29 cellular contexts compared by ENCODE assay signal in the genomic region with DNA sequence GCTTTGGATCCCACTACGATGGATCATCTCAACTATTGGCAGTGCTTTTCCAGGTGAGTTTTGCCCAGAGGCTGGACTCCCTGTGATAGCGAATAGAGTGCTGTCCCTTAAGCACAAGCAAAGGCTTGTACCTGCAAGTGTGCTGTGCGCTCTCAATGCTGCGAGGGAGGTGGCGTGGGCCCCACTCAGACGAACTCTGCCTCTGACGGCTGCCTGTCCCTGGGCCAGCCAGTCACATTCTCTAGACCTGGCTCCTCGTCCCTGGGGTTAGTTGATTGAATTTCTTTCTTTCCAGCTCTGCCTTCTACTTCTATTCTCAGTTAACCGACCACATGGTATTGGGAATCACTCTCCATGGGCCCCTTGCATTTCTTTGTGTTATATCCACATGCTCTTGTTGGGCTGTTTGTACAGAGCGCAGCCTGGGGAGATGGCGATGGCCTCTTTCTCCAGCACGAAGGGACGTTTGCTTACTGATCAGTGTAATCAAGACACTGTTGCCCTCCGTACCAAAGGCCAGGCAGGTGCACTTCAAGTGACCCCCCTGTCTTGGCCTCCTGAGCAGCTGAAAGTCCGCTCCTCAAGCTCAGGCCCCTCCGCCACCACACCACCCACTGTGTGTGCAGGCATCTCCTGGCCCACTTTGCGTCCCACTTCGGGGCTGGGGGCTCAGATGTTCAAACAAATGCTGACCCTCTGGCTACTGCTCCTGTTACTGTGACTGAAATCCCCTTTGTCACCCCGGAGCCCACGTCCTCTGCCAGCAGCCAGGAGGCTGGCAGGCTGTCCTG.
DNase-seq lines count a peak whose midpoint lies in the region; ATAC-seq and TF ChIP-seq lines count a peak whose summit lies in the region.
"Had no signal": no experiment of that assay in that cellular context is flagged by ENCODE, and none has a peak within 500 bp of the region (broad histone marks: within the 10 kb centered on the region; RNA-seq: fewer than 3 reads in every experiment).

No MANE protein-coding gene starts in this region.

- no peaks in the 10 kb centered on the region for H3K4me1 ChIP-seq in prostate gland (replicated peaks)
- H3K4me1 ChIP-seq: SJSA1 had no signal

- H3K9me3 ChIP-seq in prostate gland = no peaks in the 10 kb centered on the region
- H3K9me3 ChIP-seq: gastroesophageal sphincter, psoas muscle, sigmoid colon, SJSA1 had no signal

- no peak overlapping the region for H3K27ac Mint-ChIP-seq in natural killer cell treated with Interleukin-12 subunit alpha and Interleukin-12 subunit beta and Interleukin-15 and Interleukin-18, amount 100 ng/mL, for 72 hours
- H3K27ac Mint-ChIP-seq in natural killer cell = no peak overlapping the region
- peak overlapping the region; percentile 62 for H3K27ac Mint-ChIP-seq in memory B cell
- H3K27ac Mint-ChIP-seq: activated T-cell treated with anti-CD3 and anti-CD28 coated beads, Interleukin-2, amount 50 U/mL, for 72 hours; CD4-positive, alpha-beta T cell; HFFc6; immature natural killer cell; mesothelial cell of epicardium had no signal

- intact Hi-C loops in natural killer cell (cut with micrococcal nuclease) (no loop called here), dorsolateral prefrontal cortex (cut with DNase I) (no loop called here), prostate gland (cut with DNase I) (no loop called here)

- H3K4me3 Mint-ChIP-seq in natural killer cell treated with Interleukin-12 subunit alpha and Interleukin-12 subunit beta and Interleukin-15 and Interleukin-18, amount 100 ng/mL, for 72 hours = no peak overlapping the region
- no peak overlapping the region for H3K4me3 Mint-ChIP-seq in natural killer cell
- H3K4me3 Mint-ChIP-seq in memory B cell = no peak overlapping the region
- H3K4me3 Mint-ChIP-seq: activated T-cell treated with anti-CD3 and anti-CD28 coated beads, Interleukin-2, amount 50 U/mL, for 72 hours; CD4-positive, alpha-beta T cell; HFFc6; immature natural killer cell; mesothelial cell of epicardium; naive B cell had no signal

- H3K27me3 Mint-ChIP-seq in natural killer cell treated with Interleukin-12 subunit alpha and Interleukin-12 subunit beta and Interleukin-15 and Interleukin-18, amount 100 ng/mL, for 72 hours = no peaks in the 10 kb centered on the region
- H3K27me3 Mint-ChIP-seq in natural killer cell (ENCODE audit: low read depth in 2 of 2) (no peaks in the 10 kb centered on the region), memory B cell (no peaks in the 10 kb centered on the region)
- H3K27me3 Mint-ChIP-seq: CD4-positive, alpha-beta T cell; naive B cell had no signal

- H3K36me3 ChIP-seq in prostate gland = no peaks in the 10 kb centered on the region
- H3K36me3 ChIP-seq: SJSA1 had no signal

- WGBS in prostate gland = 73% methylated on average over 20 of the region's 20 CpGs

- H3K27ac ChIP-seq in dorsolateral prefrontal cortex (peak overlapping the region in 43 of 59 donors; percentile 4 to 93 (median 59)), prostate gland (no peak overlapping the region)
- H3K27ac ChIP-seq: gastroesophageal sphincter, GM23248, psoas muscle, sigmoid colon, SJSA1, WERI-Rb-1 had no signal

- H3K4me3 ChIP-seq in dorsolateral prefrontal cortex (no peak overlapping the region), prostate gland (no peak overlapping the region)
- H3K4me3 ChIP-seq: gastroesophageal sphincter, GM23248, psoas muscle, sigmoid colon, SJSA1 had no signal

- peaks cover 0 to 3% of the 10 kb centered on the region in 2 donors for H3K4me1 Mint-ChIP-seq in natural killer cell treated with Interleukin-12 subunit alpha and Interleukin-12 subunit beta and Interleukin-15 and Interleukin-18, amount 100 ng/mL, for 72 hours (ENCODE audit: low read depth in 2 of 2)
- no peaks in the 10 kb centered on the region for H3K4me1 Mint-ChIP-seq in natural killer cell
- peaks cover 31% of the 10 kb centered on the region for H3K4me1 Mint-ChIP-seq in memory B cell
- H3K4me1 Mint-ChIP-seq: immature natural killer cell had no signal

- ATAC-seq in natural killer cell treated with Interleukin-12 subunit alpha and Interleukin-12 subunit beta and Interleukin-15 and Interleukin-18, amount 100 ng/mL, for 72 hours = no peak
- ATAC-seq in natural killer cell (no peak), memory B cell (ENCODE audit: low read depth) (no peak), HG03469 (IDR thresholded peaks at IDR 0.05; ENCODE audit: unreplicated experiment) (no peak)
- ATAC-seq: activated T-cell treated with anti-CD3 and anti-CD28 coated beads, Interleukin-2, amount 50 U/mL, for 72 hours; gastroesophageal sphincter; left ventricle myocardium superior; psoas muscle had no signal

- H3K36me3 Mint-ChIP-seq in natural killer cell treated with Interleukin-12 subunit alpha and Interleukin-12 subunit beta and Interleukin-15 and Interleukin-18, amount 100 ng/mL, for 72 hours = peaks cover 2% of the 10 kb centered on the region
- H3K36me3 Mint-ChIP-seq in natural killer cell = peaks cover 8% of the 10 kb centered on the region
- peaks cover 4% of the 10 kb centered on the region for H3K36me3 Mint-ChIP-seq in memory B cell

- TF ChIP-seq POLR2A in prostate gland (IDR thresholded peaks at IDR 0.05) = no peak

- peak; percentile 42 for DNase-seq in natural killer cell treated with Interleukin-12 subunit alpha and Interleukin-12 subunit beta and Interleukin-15 and Interleukin-18, amount 100 ng/mL, for 72 hours (ENCODE audit: low spot score)
- no peak for DNase-seq in natural killer cell
- no peak for DNase-seq in dorsolateral prefrontal cortex
- DNase-seq in memory B cell (ENCODE audit: low spot score in 2 of 2) = no peak
- no peak for DNase-seq in SW480 (ENCODE audit: low spot score)
- no peak for DNase-seq in glomerular visceral epithelial cell (ENCODE audit: extremely low spot score)
- DNase-seq in prostate gland (ENCODE audit: low spot score) = no peak
- DNase-seq: activated CD4-positive, alpha-beta T cell treated with anti-CD3 and anti-CD28 coated beads for 48 hours; activated T-cell treated with anti-CD3 and anti-CD28 coated beads, Interleukin-2, amount 50 U/mL, for 72 hours; CD4-positive, alpha-beta T cell; cerebellar nuclear complex; GM23248; HFFc6; immature natural killer cell; left ventricle myocardium superior; naive B cell; NCI-H1694; NCI-H510A treated with DMSO at 0.1 percent for 48 hours; occipital lobe; psoas muscle; RPMI8226; sigmoid colon; stimulated activated CD4-positive, alpha-beta T cell treated with anti-CD3 and anti-CD28 coated beads, Interleukin-4, amount 100 ng/mL, for 1 hour; T1000; WERI-Rb-1 had no signal

- H3K9me3 Mint-ChIP-seq in natural killer cell treated with Interleukin-12 subunit alpha and Interleukin-12 subunit beta and Interleukin-15 and Interleukin-18, amount 100 ng/mL, for 72 hours = no peaks in the 10 kb centered on the region
- H3K9me3 Mint-ChIP-seq in natural killer cell = no peaks in the 10 kb centered on the region
- no peaks in the 10 kb centered on the region for H3K9me3 Mint-ChIP-seq in memory B cell
- H3K9me3 Mint-ChIP-seq: activated T-cell treated with anti-CD3 and anti-CD28 coated beads, Interleukin-2, amount 50 U/mL, for 72 hours; CD4-positive, alpha-beta T cell; HFFc6; immature natural killer cell; mesothelial cell of epicardium; naive B cell had no signal

- H3K27me3 ChIP-seq in dorsolateral prefrontal cortex = no peaks in the 10 kb centered on the region
- H3K27me3 ChIP-seq in prostate gland (replicated peaks; ENCODE audit: insufficient read depth) = no peaks in the 10 kb centered on the region
- H3K27me3 ChIP-seq: gastroesophageal sphincter, sigmoid colon, SJSA1 had no signal

- TF ChIP-seq CTCF in natural killer cell (IDR thresholded peaks at IDR 0.05) (no peak), dorsolateral prefrontal cortex (IDR thresholded peaks at IDR 0.05 in 54 of 56, conservative IDR thresholded peaks at IDR 0.05 in 2 of 56; ENCODE audit: low read depth in 1 of 56, partially characterized antibody in 56 of 56) (no peak), prostate gland (IDR thresholded peaks at IDR 0.05) (no peak)

Comparison
In these comparisons a context has a peak if more than half of its experiments do, and no peak if none do; other contexts are left out.
1. H3K27ac ChIP-seq: peak in dorsolateral prefrontal cortex (43 of 59); none in prostate gland (0 of 2).